In genomic region chr10:116833986-116834760, GRCh38 we compare ENCODE assay signal across 1 cellular context.
TF ChIP-seq lines count a peak whose summit lies in the region.

No MANE protein-coding gene starts in this region.

TF ChIP-seq in GM12878, 131 proteins besides CTCF, POLR2A, EP300 and RAD21 (continued from another document):
- TF ChIP-seq ZNF592 (IDR thresholded peaks at IDR 0.05) (no peak), SMAD1 (IDR thresholded peaks at IDR 0.05; ENCODE audit: low read depth, partially characterized antibody) (no peak), ZSCAN29 (IDR thresholded peaks at IDR 0.05) (no peak), IKZF2 (IDR thresholded peaks at IDR 0.05) (no peak), REST (IDR thresholded peaks at IDR 0.05; ENCODE audit: low read depth, low read length) (no peak), GATAD2B (conservative IDR thresholded peaks at IDR 0.05; ENCODE audit: low read depth) (no peak), NR2F1 (conservative IDR thresholded peaks at IDR 0.05) (peak; percentile 86), ZBTB4 (CRISPR knock-in tag; IDR thresholded peaks at IDR 0.05) (no peak), MEF2A (IDR thresholded peaks at IDR 0.05; ENCODE audit: insufficient read depth, low read depth, low read length) (no peak), CEBPZ (IDR thresholded peaks at IDR 0.05; ENCODE audit: low read depth, low read length) (no peak)
- TF ChIP-seq, protein P1, sequence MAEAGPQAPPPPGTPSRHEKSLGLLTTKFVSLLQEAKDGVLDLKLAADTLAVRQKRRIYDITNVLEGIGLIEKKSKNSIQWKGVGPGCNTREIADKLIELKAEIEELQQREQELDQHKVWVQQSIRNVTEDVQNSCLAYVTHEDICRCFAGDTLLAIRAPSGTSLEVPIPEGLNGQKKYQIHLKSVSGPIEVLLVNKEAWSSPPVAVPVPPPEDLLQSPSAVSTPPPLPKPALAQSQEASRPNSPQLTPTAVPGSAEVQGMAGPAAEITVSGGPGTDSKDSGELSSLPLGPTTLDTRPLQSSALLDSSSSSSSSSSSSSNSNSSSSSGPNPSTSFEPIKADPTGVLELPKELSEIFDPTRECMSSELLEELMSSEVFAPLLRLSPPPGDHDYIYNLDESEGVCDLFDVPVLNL (IDR thresholded peaks at IDR 0.05; ENCODE audit: low read depth, low read length), result no peak
